19 cellular contexts compared by ENCODE assay signal in the genomic region with DNA sequence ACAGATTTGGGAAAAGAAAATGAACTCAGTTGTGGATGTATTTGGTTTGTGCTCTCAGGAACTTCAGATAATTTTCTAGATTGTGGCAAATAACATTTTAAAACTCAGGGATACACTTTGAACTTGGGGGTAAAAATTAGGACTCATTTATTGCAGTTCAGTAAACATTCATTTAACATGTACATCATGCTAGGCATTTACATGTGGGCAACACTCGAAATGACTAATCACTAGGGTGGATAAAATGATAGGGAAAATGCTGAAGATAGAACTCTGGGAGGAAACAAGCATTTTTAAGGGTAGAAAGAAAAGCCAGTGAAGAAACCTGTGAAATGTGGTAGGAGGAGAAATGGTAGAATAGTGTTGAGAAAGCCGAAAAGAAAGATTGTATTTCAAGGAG. TPM values are rescaled to one million over a fixed set of nuclear protein-coding genes. Genes with fewer than 3 reads are reported as not detected.
DNase-seq lines count a peak whose midpoint lies in the region; ATAC-seq and TF ChIP-seq lines count a peak whose summit lies in the region.
"Had no signal": no experiment of that assay in that cellular context is flagged by ENCODE, and none has a peak within 500 bp of the region (broad histone marks: within the 10 kb centered on the region; RNA-seq: fewer than 3 reads in every experiment).

No MANE protein-coding gene starts in this region.

- H4K91ac ChIP-seq in IMR-90 (ENCODE audit: insufficient read depth, low read depth, low read length) = no peak overlapping the region

- H3K4me1 Mint-ChIP-seq in CD8-positive, alpha-beta memory T cell = peaks cover 46 to 63% (median 60%) of the 10 kb centered on the region in 3 donors
- peaks cover 38% of the 10 kb centered on the region for H3K4me1 Mint-ChIP-seq in activated CD4-positive, alpha-beta memory T cell treated with anti-CD3 and anti-CD28 coated beads, Interleukin-2, amount 10 ng/mL, durations not matched to agents 7 days and 5 days

- no peak overlapping the region for H3K4me3 Mint-ChIP-seq in CD8-positive, alpha-beta memory T cell
- no peak overlapping the region for H3K4me3 Mint-ChIP-seq in activated CD4-positive, alpha-beta memory T cell treated with anti-CD3 and anti-CD28 coated beads, Interleukin-2, amount 10 ng/mL, durations not matched to agents 7 days and 5 days
- H3K4me3 Mint-ChIP-seq: activated naive CD8-positive, alpha-beta T cell; T-helper 1 cell treated with Interleukin-12 subunit alpha and Interleukin-12 subunit beta and Interleukin-4 antibody, amounts not matched to agents 30 μg/mL and 1 μg/mL, for 36 hours had no signal

- H3K4ac ChIP-seq in IMR-90 (ENCODE audit: low read depth, low read length) = no peak overlapping the region

- H3K4me3 ChIP-seq in CD8-positive, alpha-beta memory T cell (ENCODE audit: low read length) = peak overlapping the region; percentile 13
- no peak overlapping the region for H3K4me3 ChIP-seq in IMR-90 (ENCODE audit: insufficient read depth, low read depth, low read length)
- peak overlapping the region in 1 of 2 donors; percentile 6 for H3K4me3 ChIP-seq in duodenal mucosa (ENCODE audit: low read depth in 1 of 2, low read length in 2 of 2)
- H3K4me3 ChIP-seq in smooth muscle cell = no peak overlapping the region
- H3K4me3 ChIP-seq: stomach had no signal

- POLR2A ChIA-PET in CD8-positive, alpha-beta memory T cell (lab: Charles Lee) = interaction anchor here (1.5 kb wide), 1 partner anchor 8 kb away, joined by 21 read pairs; a partner anchor contains a TSS
- POLR2A ChIA-PET in IMR-90 (lab: Charles Lee; ENCODE audit: unreplicated experiment) = no interaction called here
- POLR2A ChIA-PET in activated CD4-positive, alpha-beta memory T cell treated with anti-CD3 and anti-CD28 coated beads, Interleukin-2, amount 10 ng/mL, durations not matched to agents 7 days and 5 days (lab: Charles Lee) = interaction anchor here (1.2 to 3.1 kb wide), 2 partner anchors 8 to 11 kb away, joined by 3 to 20 read pairs; a partner anchor contains a TSS

- no peak for ATAC-seq in IMR-90 (ENCODE audit: low read depth)
- ATAC-seq: HCT116, left lobe of liver had no signal

- no peak overlapping the region for H3K27ac Mint-ChIP-seq in CD8-positive, alpha-beta memory T cell
- no peak overlapping the region for H3K27ac Mint-ChIP-seq in activated CD4-positive, alpha-beta memory T cell treated with anti-CD3 and anti-CD28 coated beads, Interleukin-2, amount 10 ng/mL, durations not matched to agents 7 days and 5 days
- H3K27ac Mint-ChIP-seq: activated naive CD8-positive, alpha-beta T cell; progenitor cell of endocrine pancreas; T-helper 1 cell treated with Interleukin-12 subunit alpha and Interleukin-12 subunit beta and Interleukin-4 antibody, amounts not matched to agents 30 μg/mL and 1 μg/mL, for 36 hours had no signal

- peaks cover 5% of the 10 kb centered on the region for H3F3A ChIP-seq in smooth muscle cell (ENCODE audit: low read depth)

- no peak for TF ChIP-seq RAD21 in IMR-90 (IDR thresholded peaks at IDR 0.05; ENCODE audit: low read length)

- no peak overlapping the region for H3K14ac ChIP-seq in IMR-90 (replicated peaks; ENCODE audit: low read depth, low read length)

- peaks cover 70% of the 10 kb centered on the region for H3K79me2 ChIP-seq in smooth muscle cell (ENCODE audit: low read depth)

- H3K79me1 ChIP-seq in IMR-90 (ENCODE audit: low read depth in 1 of 2, low read length in 2 of 2) = peaks cover 0 to 4% of the 10 kb centered on the region in 2 experiments; a peak in 1 of 4 replicates

- CTCF ChIA-PET in CD8-positive, alpha-beta memory T cell (lab: Charles Lee) = interaction anchor here (0.7 to 1.9 kb wide), 3 partner anchors 8 to 229 kb away, joined by 3 to 6 read pairs (median 6); a partner anchor contains a TSS
- CTCF ChIA-PET in IMR-90 (lab: Yijun Ruan, JAX) = no interaction called here
- CTCF ChIA-PET in activated CD4-positive, alpha-beta memory T cell treated with anti-CD3 and anti-CD28 coated beads, Interleukin-2, amount 10 ng/mL, durations not matched to agents 7 days and 5 days (lab: Charles Lee) = no interaction called here

- H2BK20ac ChIP-seq in IMR-90 (ENCODE audit: low read depth, low read length) = no peak overlapping the region

- in situ Hi-C loops in IMR-90 (cut with MboI; ENCODE audit: low sequenced_read_pairs) = no loop called here

- no peak overlapping the region for H3K56ac ChIP-seq in IMR-90 (ENCODE audit: extremely low read depth, insufficient read depth, low read length)

- H4K8ac ChIP-seq in IMR-90 (ENCODE audit: low read depth in 2 of 2, low read length in 2 of 2) = no peak overlapping the region

- H2BK15ac ChIP-seq in IMR-90 (ENCODE audit: low read depth, low read length) = no peak overlapping the region

- 56 to 100% methylated on average over 1 of the region's 2 CpGs for WGBS in IMR-90 (ENCODE audit: extremely low coverage in 2 of 2, insufficient read length in 1 of 2), 2 experiments
- 58% methylated on average over 2 of the region's 2 CpGs for WGBS in smooth muscle cell (ENCODE audit: low lambda C conversion rate)

- TF ChIP-seq CTCF in IMR-90 (conservative IDR thresholded peaks at IDR 0.05; ENCODE audit: low read depth, low read length) (no peak), smooth muscle cell (IDR thresholded peaks at IDR 0.05; ENCODE audit: borderline replicate concordance, insufficient read depth, poor library complexity, severe bottlenecking) (no peak)

- H3K23ac ChIP-seq in IMR-90 (ENCODE audit: low read depth, low read length) = no peak overlapping the region

- H3K4me2 ChIP-seq in IMR-90 (ENCODE audit: low read depth, low read length) = peak overlapping the region; percentile 58; the same call in 1 of the 2 replicates
- H3K4me2 ChIP-seq in smooth muscle cell = peak overlapping the region; percentile 31

- no peaks in the 10 kb centered on the region for H3K9me3 Mint-ChIP-seq in CD8-positive, alpha-beta memory T cell
- H3K9me3 Mint-ChIP-seq in activated CD4-positive, alpha-beta memory T cell treated with anti-CD3 and anti-CD28 coated beads, Interleukin-2, amount 10 ng/mL, durations not matched to agents 7 days and 5 days = no peaks in the 10 kb centered on the region
- H3K9me3 Mint-ChIP-seq: T-helper 1 cell treated with Interleukin-12 subunit alpha and Interleukin-12 subunit beta and Interleukin-4 antibody, amounts not matched to agents 30 μg/mL and 1 μg/mL, for 36 hours had no signal

- H2AK9ac ChIP-seq in IMR-90 (replicated peaks; ENCODE audit: low read depth, low read length, poor library complexity) = no peak overlapping the region

- peaks cover 76% of the 10 kb centered on the region for H3K4me1 ChIP-seq in CD8-positive, alpha-beta memory T cell (ENCODE audit: insufficient read depth, low read length)
- H3K4me1 ChIP-seq in IMR-90 (ENCODE audit: control insufficient read depth, insufficient read depth, low read length) (peaks cover 2% of the 10 kb centered on the region), duodenal mucosa (ENCODE audit: control insufficient read depth in 1 of 2, insufficient read depth in 2 of 2, low read length in 2 of 2) (peaks cover 11 to 26% of the 10 kb centered on the region in 2 donors), smooth muscle cell (ENCODE audit: low read depth) (peaks cover 3% of the 10 kb centered on the region)

- dilution Hi-C loops in IMR-90 (cut with HindIII; ENCODE audit: low sequenced_read_pairs, unreplicated experiment) = no loop called here

- H3K27ac ChIP-seq in CD8-positive, alpha-beta memory T cell (ENCODE audit: low read depth, low read length) = no peak overlapping the region
- H3K27ac ChIP-seq in IMR-90 (ENCODE audit: insufficient read depth, low read length) (no peak overlapping the region), duodenal mucosa (ENCODE audit: low read depth, low read length) (peak overlapping the region; percentile 4), smooth muscle cell (ENCODE audit: low read depth) (peak overlapping the region; percentile 44)

- H2BK5ac ChIP-seq in IMR-90 (ENCODE audit: low read depth, low read length, poor library complexity, severe bottlenecking) = peak overlapping the region; percentile 3

- peaks cover 0 to 4% (median 2%) of the 10 kb centered on the region in 3 donors for H3K36me3 Mint-ChIP-seq in CD8-positive, alpha-beta memory T cell
- peaks cover 4% of the 10 kb centered on the region for H3K36me3 Mint-ChIP-seq in activated CD4-positive, alpha-beta memory T cell treated with anti-CD3 and anti-CD28 coated beads, Interleukin-2, amount 10 ng/mL, durations not matched to agents 7 days and 5 days (ENCODE audit: low read depth)
- H3K36me3 Mint-ChIP-seq: activated naive CD8-positive, alpha-beta T cell had no signal

- no peaks in the 10 kb centered on the region for H3K27me3 Mint-ChIP-seq in CD8-positive, alpha-beta memory T cell
- no peaks in the 10 kb centered on the region for H3K27me3 Mint-ChIP-seq in activated CD4-positive, alpha-beta memory T cell treated with anti-CD3 and anti-CD28 coated beads, Interleukin-2, amount 10 ng/mL, durations not matched to agents 7 days and 5 days
- H3K27me3 Mint-ChIP-seq: activated naive CD8-positive, alpha-beta T cell; progenitor cell of endocrine pancreas had no signal

- H3K27me3 ChIP-seq in CD8-positive, alpha-beta memory T cell (ENCODE audit: insufficient read depth, low read length, poor library complexity, severe bottlenecking) = no peaks in the 10 kb centered on the region
- H3K27me3 ChIP-seq in IMR-90 (ENCODE audit: control insufficient read depth, insufficient read depth, low read length) (no peaks in the 10 kb centered on the region), duodenal mucosa (ENCODE audit: control insufficient read depth in 1 of 2, insufficient read depth in 2 of 2, low read length in 2 of 2) (no peaks in the 10 kb centered on the region), smooth muscle cell (ENCODE audit: low read depth) (no peaks in the 10 kb centered on the region)
- H3K27me3 ChIP-seq: stomach had no signal

- H2AK5ac ChIP-seq in IMR-90 (ENCODE audit: low read depth, low read length) = no peak overlapping the region

- H2AFZ ChIP-seq in IMR-90 (replicated peaks; ENCODE audit: low read length, poor library complexity) (no peak overlapping the region), smooth muscle cell (ENCODE audit: low read depth) (peak overlapping the region; percentile 4)

- H4K20me1 ChIP-seq in IMR-90 (ENCODE audit: insufficient read depth, low read length) (no peaks in the 10 kb centered on the region), smooth muscle cell (ENCODE audit: low read depth) (peaks cover 46% of the 10 kb centered on the region)

- peak overlapping the region; percentile 52; the same call in 1 of the 2 replicates for H3K18ac ChIP-seq in IMR-90 (ENCODE audit: low read depth, low read length)

- H2BK120ac ChIP-seq in IMR-90 (ENCODE audit: low read depth, low read length) = no peak overlapping the region

- intact Hi-C loops in IMR-90 (cut with micrococcal nuclease) = no loop called here

- H3K36me3 ChIP-seq in CD8-positive, alpha-beta memory T cell (ENCODE audit: insufficient read depth, low read length) = no peaks in the 10 kb centered on the region
- no peaks in the 10 kb centered on the region for H3K36me3 ChIP-seq in IMR-90 (ENCODE audit: control insufficient read depth, insufficient read depth, low read length)
- H3K36me3 ChIP-seq in duodenal mucosa (ENCODE audit: control insufficient read depth in 1 of 2, insufficient read depth in 2 of 2, low read length in 2 of 2) = no peaks in the 10 kb centered on the region
- H3K36me3 ChIP-seq in smooth muscle cell (ENCODE audit: low read depth) = no peaks in the 10 kb centered on the region
- H3K36me3 ChIP-seq: stomach had no signal

- TF ChIP-seq POLR2A in IMR-90 (IDR thresholded peaks at IDR 0.05; ENCODE audit: low read depth, low read length) = no peak

- no peak overlapping the region for H4K5ac ChIP-seq in IMR-90 (ENCODE audit: low read depth, low read length)

- H3K9ac ChIP-seq in IMR-90 (ENCODE audit: low read depth, low read length) = no peak overlapping the region
- peak overlapping the region in 1 of 2 donors; percentile 52 for H3K9ac ChIP-seq in duodenal mucosa (ENCODE audit: low read depth in 1 of 2, low read length in 2 of 2)
- H3K9ac ChIP-seq in smooth muscle cell (ENCODE audit: low read depth) = no peak overlapping the region

- no peak for DNase-seq in CD8-positive, alpha-beta memory T cell
- no peak for DNase-seq in IMR-90
- no peak for DNase-seq in smooth muscle cell (lab: John Stamatoyannopoulos, UW; ENCODE audit: unreplicated experiment)
- no peak for DNase-seq in NCI-H524 treated with DMSO at 0.1 percent for 48 hours (lab: John Stamatoyannopoulos, UW)
- DNase-seq in NCI-H128 (lab: John Stamatoyannopoulos, UW; ENCODE audit: unreplicated experiment) = no peak
- no peak for DNase-seq in activated CD4-positive, alpha-beta memory T cell treated with anti-CD3 and anti-CD28 coated beads, Interleukin-2, amount 10 ng/mL, durations not matched to agents 7 days and 5 days
- DNase-seq: activated CD4-positive, CD25-positive, alpha-beta regulatory T cell; activated CD8-positive, alpha-beta memory T cell treated with anti-CD3 and anti-CD28 coated beads, Interleukin-2, amount 50 U/mL, for 4 hours; EL; NCI-H1092; Right ventricle myocardium superior; stimulated activated CD4-positive, alpha-beta T cell treated with anti-CD3 and anti-CD28 coated beads, Interleukin-12 subunit alpha, Interleukin-12 subunit beta, amount 100 ng/mL, for 4 hours; stomach had no signal

- no TSS peak for BruUV-seq in IMR-90 (replicated peaks; lab: Mats Ljungman, UMichigan)

- H3K9me3 ChIP-seq in CD8-positive, alpha-beta memory T cell (ENCODE audit: low read length) = no peaks in the 10 kb centered on the region
- H3K9me3 ChIP-seq in IMR-90 (ENCODE audit: control insufficient read depth, insufficient read depth, low read length) = no peaks in the 10 kb centered on the region
- H3K9me3 ChIP-seq in duodenal mucosa (ENCODE audit: control insufficient read depth in 1 of 2, low read length in 2 of 2) = no peaks in the 10 kb centered on the region
- no peaks in the 10 kb centered on the region for H3K9me3 ChIP-seq in smooth muscle cell (replicated peaks; ENCODE audit: low read depth)
- H3K9me3 ChIP-seq: stomach had no signal

- no peaks in the 10 kb centered on the region for H3K9me1 ChIP-seq in IMR-90 (ENCODE audit: insufficient read depth, low read length)

RNA-seq across cellular contexts. Expression of a gene that starts 7.8 kb away (rescaled TPM):
- 1 to 10 TPM; 5.9 to 6.4 TPM for total RNA-seq in CD8-positive, alpha-beta memory T cell
- polyA plus RNA-seq in CD8-positive, alpha-beta memory T cell = 8.0 TPM
- total RNA-seq in IMR-90 (2012; rRNA removed) (0.54 and 1.1 TPM in 2 replicates), smooth muscle cell (11.1 and 12.3 TPM in 2 replicates)
- polyA plus RNA-seq in IMR-90 (2012; rRNA removed) (0.66 and 0.79 TPM in 2 replicates), smooth muscle cell (5.4 and 8.0 TPM in 2 replicates)
- polyA plus RNA-seq in IMR-90 (2012; cell fraction: cytosol; rRNA removed) = 0.32 and 0.38 TPM in 2 replicates
- polyA plus RNA-seq in IMR-90 (2012; cell fraction: nucleus; rRNA removed; ENCODE audit: low replicate concordance) = 0.25 and 1.0 TPM in 2 replicates
- total RNA-seq in activated CD4-positive, alpha-beta memory T cell treated with anti-CD3 and anti-CD28 coated beads, Interleukin-2, amount 10 ng/mL, durations not matched to agents 7 days and 5 days = 1 to 10 TPM; 4.3 to 5.2 TPM

Comparison
In these comparisons a context has a peak if more than half of its experiments do, and no peak if none do; other contexts are left out.
1. H3K27ac ChIP-seq: peak in duodenal mucosa (single experiment) and smooth muscle cell (single experiment); none in CD8-positive, alpha-beta memory T cell (single experiment) and IMR-90 (single experiment).